2 cellular contexts compared by ENCODE assay signal in the genomic region with DNA sequence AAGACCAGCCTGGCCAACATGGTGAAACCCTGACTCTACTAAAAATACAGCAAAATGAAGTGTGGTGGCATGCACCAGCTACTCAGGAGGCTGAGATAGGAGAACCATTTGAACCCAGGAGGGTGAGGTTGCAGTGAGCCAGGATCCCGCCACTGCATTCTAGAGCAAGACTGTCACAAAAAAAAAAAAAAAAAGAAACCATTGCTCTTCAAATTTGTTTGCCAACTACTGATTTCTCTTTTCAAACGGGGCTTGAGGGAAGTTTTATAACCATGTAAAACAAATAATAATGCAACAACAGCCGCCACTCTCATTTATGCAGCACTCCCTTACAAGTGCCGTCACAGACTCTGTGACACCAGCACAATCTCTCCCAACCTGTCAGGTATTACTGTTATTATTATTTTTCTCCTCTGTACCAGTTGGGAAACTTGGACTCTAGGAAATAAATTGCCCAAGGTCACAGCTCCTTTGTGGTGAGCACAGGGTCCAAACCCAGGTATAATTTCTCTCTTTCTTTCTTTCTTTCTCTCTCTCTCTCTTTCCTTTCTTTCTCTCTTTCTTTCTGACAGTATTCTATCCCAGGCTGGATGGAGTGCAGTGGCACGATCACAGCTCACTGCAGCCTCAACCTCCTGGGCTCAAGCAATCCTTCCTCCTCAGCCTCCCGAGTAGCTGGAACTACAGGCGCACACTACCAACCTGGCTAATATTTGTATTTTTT.
TF ChIP-seq lines count a peak whose summit lies in the region.

No MANE protein-coding gene starts in this region.

TF ChIP-seq in WTC11, 78 proteins besides CTCF, POLR2A, EP300 and RAD21 (continues in another document):
- no peak for TF ChIP-seq ETV6 (CRISPR knock-in tag; IDR thresholded peaks at IDR 0.05)
- TF ChIP-seq TP53 (CRISPR knock-in tag; IDR thresholded peaks at IDR 0.05) = no peak
- TF ChIP-seq, protein P1, sequence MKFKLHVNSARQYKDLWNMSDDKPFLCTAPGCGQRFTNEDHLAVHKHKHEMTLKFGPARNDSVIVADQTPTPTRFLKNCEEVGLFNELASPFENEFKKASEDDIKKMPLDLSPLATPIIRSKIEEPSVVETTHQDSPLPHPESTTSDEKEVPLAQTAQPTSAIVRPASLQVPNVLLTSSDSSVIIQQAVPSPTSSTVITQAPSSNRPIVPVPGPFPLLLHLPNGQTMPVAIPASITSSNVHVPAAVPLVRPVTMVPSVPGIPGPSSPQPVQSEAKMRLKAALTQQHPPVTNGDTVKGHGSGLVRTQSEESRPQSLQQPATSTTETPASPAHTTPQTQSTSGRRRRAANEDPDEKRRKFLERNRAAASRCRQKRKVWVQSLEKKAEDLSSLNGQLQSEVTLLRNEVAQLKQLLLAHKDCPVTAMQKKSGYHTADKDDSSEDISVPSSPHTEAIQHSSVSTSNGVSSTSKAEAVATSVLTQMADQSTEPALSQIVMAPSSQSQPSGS (CRISPR knock-in tag; IDR thresholded peaks at IDR 0.05; ENCODE audit: borderline replicate concordance, low read depth) = no peak
- TF ChIP-seq KAT7 (CRISPR knock-in tag; IDR thresholded peaks at IDR 0.05; ENCODE audit: borderline replicate concordance) = no peak
- TF ChIP-seq, protein P2, sequence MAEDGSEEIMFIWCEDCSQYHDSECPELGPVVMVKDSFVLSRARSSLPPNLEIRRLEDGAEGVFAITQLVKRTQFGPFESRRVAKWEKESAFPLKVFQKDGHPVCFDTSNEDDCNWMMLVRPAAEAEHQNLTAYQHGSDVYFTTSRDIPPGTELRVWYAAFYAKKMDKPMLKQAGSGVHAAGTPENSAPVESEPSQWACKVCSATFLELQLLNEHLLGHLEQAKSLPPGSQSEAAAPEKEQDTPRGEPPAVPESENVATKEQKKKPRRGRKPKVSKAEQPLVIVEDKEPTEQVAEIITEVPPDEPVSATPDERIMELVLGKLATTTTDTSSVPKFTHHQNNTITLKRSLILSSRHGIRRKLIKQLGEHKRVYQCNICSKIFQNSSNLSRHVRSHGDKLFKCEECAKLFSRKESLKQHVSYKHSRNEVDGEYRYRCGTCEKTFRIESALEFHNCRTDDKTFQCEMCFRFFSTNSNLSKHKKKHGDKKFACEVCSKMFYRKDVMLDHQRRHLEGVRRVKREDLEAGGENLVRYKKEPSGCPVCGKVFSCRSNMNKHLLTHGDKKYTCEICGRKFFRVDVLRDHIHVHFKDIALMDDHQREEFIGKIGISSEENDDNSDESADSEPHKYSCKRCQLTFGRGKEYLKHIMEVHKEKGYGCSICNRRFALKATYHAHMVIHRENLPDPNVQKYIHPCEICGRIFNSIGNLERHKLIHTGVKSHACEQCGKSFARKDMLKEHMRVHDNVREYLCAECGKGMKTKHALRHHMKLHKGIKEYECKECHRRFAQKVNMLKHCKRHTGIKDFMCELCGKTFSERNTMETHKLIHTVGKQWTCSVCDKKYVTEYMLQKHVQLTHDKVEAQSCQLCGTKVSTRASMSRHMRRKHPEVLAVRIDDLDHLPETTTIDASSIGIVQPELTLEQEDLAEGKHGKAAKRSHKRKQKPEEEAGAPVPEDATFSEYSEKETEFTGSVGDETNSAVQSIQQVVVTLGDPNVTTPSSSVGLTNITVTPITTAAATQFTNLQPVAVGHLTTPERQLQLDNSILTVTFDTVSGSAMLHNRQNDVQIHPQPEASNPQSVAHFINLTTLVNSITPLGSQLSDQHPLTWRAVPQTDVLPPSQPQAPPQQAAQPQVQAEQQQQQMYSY (CRISPR knock-in tag; IDR thresholded peaks at IDR 0.05) = no peak
- no peak for TF ChIP-seq HMGA2 (CRISPR knock-in tag; IDR thresholded peaks at IDR 0.05)
- TF ChIP-seq ATF1 (CRISPR knock-in tag; IDR thresholded peaks at IDR 0.05) = no peak
- TF ChIP-seq, protein P3, sequence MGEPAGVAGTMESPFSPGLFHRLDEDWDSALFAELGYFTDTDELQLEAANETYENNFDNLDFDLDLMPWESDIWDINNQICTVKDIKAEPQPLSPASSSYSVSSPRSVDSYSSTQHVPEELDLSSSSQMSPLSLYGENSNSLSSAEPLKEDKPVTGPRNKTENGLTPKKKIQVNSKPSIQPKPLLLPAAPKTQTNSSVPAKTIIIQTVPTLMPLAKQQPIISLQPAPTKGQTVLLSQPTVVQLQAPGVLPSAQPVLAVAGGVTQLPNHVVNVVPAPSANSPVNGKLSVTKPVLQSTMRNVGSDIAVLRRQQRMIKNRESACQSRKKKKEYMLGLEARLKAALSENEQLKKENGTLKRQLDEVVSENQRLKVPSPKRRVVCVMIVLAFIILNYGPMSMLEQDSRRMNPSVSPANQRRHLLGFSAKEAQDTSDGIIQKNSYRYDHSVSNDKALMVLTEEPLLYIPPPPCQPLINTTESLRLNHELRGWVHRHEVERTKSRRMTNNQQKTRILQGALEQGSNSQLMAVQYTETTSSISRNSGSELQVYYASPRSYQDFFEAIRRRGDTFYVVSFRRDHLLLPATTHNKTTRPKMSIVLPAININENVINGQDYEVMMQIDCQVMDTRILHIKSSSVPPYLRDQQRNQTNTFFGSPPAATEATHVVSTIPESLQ (CRISPR knock-in tag; IDR thresholded peaks at IDR 0.05) = no peak
- TF ChIP-seq CBFB (CRISPR knock-in tag; IDR thresholded peaks at IDR 0.05; ENCODE audit: low read depth) = no peak
- TF ChIP-seq ZNF671 (CRISPR knock-in tag; IDR thresholded peaks at IDR 0.05) = no peak
- no peak for TF ChIP-seq NR2C2 (CRISPR knock-in tag; IDR thresholded peaks at IDR 0.05)
- TF ChIP-seq, protein P4, sequence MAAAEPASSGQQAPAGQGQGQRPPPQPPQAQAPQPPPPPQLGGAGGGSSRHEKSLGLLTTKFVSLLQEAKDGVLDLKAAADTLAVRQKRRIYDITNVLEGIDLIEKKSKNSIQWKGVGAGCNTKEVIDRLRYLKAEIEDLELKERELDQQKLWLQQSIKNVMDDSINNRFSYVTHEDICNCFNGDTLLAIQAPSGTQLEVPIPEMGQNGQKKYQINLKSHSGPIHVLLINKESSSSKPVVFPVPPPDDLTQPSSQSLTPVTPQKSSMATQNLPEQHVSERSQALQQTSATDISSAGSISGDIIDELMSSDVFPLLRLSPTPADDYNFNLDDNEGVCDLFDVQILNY (CRISPR knock-in tag; IDR thresholded peaks at IDR 0.05) = no peak
- TF ChIP-seq OVOL2 (CRISPR knock-in tag; IDR thresholded peaks at IDR 0.05; ENCODE audit: borderline replicate concordance) = no peak
- TF ChIP-seq ZNF317 (CRISPR knock-in tag; IDR thresholded peaks at IDR 0.05; ENCODE audit: borderline replicate concordance, low read depth) = no peak

TF ChIP-seq in HepG2, 621 proteins besides CTCF, POLR2A, EP300 and RAD21:
- peak; percentile 78 for TF ChIP-seq GFI1 (CRISPR knock-in tag; IDR thresholded peaks at IDR 0.05; ENCODE audit: borderline replicate concordance)
- TF ChIP-seq, protein P5, sequence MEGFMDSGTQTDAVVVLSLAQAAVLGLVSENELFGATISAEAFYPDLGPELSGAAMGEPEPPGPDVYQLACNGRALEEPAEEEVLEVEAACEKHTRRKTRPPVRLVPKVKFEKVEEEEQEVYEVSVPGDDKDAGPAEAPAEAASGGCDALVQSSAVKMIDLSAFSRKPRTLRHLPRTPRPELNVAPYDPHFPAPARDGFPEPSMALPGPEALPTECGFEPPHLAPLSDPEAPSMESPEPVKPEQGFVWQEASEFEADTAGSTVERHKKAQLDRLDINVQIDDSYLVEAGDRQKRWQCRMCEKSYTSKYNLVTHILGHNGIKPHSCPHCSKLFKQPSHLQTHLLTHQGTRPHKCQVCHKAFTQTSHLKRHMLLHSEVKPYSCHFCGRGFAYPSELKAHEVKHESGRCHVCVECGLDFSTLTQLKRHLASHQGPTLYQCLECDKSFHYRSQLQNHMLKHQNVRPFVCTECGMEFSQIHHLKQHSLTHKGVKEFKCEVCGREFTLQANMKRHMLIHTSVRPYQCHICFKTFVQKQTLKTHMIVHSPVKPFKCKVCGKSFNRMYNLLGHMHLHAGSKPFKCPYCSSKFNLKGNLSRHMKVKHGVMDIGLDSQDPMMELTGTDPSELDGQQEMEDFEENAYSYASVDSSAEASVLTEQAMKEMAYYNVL (CRISPR knock-in tag; IDR thresholded peaks at IDR 0.05; ENCODE audit: borderline replicate concordance) = peak; percentile 91; the same call in 1 of the 2 replicates
- 0 out of 2 replicates have a peak, but pooled peaks have one; percentile 28 for TF ChIP-seq BCL6 (CRISPR knock-in tag; IDR thresholded peaks at IDR 0.05)
- TF ChIP-seq RELA (CRISPR knock-in tag; IDR thresholded peaks at IDR 0.05) = no peak
- TF ChIP-seq, protein P6, sequence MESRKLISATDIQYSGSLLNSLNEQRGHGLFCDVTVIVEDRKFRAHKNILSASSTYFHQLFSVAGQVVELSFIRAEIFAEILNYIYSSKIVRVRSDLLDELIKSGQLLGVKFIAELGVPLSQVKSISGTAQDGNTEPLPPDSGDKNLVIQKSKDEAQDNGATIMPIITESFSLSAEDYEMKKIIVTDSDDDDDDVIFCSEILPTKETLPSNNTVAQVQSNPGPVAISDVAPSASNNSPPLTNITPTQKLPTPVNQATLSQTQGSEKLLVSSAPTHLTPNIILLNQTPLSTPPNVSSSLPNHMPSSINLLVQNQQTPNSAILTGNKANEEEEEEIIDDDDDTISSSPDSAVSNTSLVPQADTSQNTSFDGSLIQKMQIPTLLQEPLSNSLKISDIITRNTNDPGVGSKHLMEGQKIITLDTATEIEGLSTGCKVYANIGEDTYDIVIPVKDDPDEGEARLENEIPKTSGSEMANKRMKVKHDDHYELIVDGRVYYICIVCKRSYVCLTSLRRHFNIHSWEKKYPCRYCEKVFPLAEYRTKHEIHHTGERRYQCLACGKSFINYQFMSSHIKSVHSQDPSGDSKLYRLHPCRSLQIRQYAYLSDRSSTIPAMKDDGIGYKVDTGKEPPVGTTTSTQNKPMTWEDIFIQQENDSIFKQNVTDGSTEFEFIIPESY (CRISPR knock-in tag; IDR thresholded peaks at IDR 0.05) = peak; percentile 42; the same call in 1 of the 2 replicates
- peak; percentile 63 for TF ChIP-seq ZNF501 (CRISPR knock-in tag; IDR thresholded peaks at IDR 0.05)
- TF ChIP-seq, protein P7, sequence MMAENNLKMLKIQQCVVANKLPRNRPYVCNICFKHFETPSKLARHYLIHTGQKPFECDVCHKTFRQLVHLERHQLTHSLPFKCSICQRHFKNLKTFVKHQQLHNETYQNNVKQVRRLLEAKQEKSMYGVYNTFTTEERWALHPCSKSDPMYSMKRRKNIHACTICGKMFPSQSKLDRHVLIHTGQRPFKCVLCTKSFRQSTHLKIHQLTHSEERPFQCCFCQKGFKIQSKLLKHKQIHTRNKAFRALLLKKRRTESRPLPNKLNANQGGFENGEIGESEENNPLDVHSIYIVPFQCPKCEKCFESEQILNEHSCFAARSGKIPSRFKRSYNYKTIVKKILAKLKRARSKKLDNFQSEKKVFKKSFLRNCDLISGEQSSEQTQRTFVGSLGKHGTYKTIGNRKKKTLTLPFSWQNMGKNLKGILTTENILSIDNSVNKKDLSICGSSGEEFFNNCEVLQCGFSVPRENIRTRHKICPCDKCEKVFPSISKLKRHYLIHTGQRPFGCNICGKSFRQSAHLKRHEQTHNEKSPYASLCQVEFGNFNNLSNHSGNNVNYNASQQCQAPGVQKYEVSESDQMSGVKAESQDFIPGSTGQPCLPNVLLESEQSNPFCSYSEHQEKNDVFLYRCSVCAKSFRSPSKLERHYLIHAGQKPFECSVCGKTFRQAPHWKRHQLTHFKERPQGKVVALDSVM (CRISPR knock-in tag; IDR thresholded peaks at IDR 0.05) = peak; percentile 83
- TF ChIP-seq, protein P8, sequence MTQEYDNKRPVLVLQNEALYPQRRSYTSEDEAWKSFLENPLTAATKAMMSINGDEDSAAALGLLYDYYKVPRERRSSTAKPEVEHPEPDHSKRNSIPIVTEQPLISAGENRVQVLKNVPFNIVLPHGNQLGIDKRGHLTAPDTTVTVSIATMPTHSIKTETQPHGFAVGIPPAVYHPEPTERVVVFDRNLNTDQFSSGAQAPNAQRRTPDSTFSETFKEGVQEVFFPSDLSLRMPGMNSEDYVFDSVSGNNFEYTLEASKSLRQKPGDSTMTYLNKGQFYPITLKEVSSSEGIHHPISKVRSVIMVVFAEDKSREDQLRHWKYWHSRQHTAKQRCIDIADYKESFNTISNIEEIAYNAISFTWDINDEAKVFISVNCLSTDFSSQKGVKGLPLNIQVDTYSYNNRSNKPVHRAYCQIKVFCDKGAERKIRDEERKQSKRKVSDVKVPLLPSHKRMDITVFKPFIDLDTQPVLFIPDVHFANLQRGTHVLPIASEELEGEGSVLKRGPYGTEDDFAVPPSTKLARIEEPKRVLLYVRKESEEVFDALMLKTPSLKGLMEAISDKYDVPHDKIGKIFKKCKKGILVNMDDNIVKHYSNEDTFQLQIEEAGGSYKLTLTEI (CRISPR knock-in tag; conservative IDR thresholded peaks at IDR 0.05) = no peak
- TF ChIP-seq ZMYM3 (CRISPR knock-in tag; IDR thresholded peaks at IDR 0.05) = peak; percentile 11; the same call in 1 of the 2 replicates
- peak; percentile 93 for TF ChIP-seq ZNF7 (CRISPR knock-in tag; IDR thresholded peaks at IDR 0.05)
- TF ChIP-seq ZNF232 (CRISPR knock-in tag; IDR thresholded peaks at IDR 0.05; ENCODE audit: borderline replicate concordance) = 0 out of 2 replicates have a peak, but pooled peaks have one; percentile 12
- TF ChIP-seq WIZ (CRISPR knock-in tag; IDR thresholded peaks at IDR 0.05) = 0 out of 2 replicates have a peak, but pooled peaks have one; percentile 3
- TF ChIP-seq, protein P9, sequence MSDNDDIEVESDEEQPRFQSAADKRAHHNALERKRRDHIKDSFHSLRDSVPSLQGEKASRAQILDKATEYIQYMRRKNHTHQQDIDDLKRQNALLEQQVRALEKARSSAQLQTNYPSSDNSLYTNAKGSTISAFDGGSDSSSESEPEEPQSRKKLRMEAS (IDR thresholded peaks at IDR 0.05) = no peak
- TF ChIP-seq ATF1 (CRISPR knock-in tag; IDR thresholded peaks at IDR 0.05) = no peak
- TF ChIP-seq HNF4A (CRISPR knock-in tag; IDR thresholded peaks at IDR 0.05) = peak; percentile 37; the same call in 1 of the 2 replicates
- TF ChIP-seq, protein P10, sequence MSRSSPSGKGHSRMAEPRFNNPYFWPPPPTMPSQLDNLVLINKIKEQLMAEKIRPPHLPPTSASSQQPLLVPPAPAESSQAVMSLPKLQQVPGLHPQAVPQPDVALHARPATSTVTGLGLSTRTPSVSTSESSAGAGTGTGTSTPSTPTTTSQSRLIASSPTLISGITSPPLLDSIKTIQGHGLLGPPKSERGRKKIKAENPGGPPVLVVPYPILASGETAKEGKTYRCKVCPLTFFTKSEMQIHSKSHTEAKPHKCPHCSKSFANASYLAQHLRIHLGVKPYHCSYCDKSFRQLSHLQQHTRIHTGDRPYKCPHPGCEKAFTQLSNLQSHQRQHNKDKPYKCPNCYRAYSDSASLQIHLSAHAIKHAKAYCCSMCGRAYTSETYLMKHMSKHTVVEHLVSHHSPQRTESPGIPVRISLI (CRISPR knock-in tag; IDR thresholded peaks at IDR 0.05; ENCODE audit: borderline replicate concordance) = 0 out of 2 replicates have a peak, but pooled peaks have one; percentile 48
- 0 out of 2 replicates have a peak, but pooled peaks have one; percentile 4 for TF ChIP-seq ZFY (CRISPR knock-in tag; IDR thresholded peaks at IDR 0.05)
TF ChIP-seq in HepG2: peak in this region for 13.
